19 cellular contexts compared by ENCODE assay signal in the genomic region with DNA sequence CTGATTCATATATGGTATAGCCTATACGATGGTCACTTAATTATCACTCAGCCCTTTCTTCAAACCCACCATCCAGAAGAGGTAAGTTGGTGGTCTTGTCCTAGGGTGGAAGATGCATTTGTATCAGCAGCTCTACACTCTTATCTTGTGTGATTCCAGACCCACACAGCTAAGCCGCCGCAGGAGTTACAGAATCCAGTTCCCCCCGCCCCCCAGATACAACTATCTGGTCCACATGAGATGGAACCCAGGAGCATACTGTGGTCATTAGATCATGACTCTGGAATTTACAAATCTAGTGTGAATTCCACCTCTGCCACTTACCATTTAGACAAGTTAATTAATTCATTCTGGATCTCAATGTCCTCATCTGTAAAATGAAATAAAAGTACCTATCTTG.
A peak's percentile ranks its signal among the peaks of the same experiment; 100 is the strongest.
DNase-seq lines count a peak whose midpoint lies in the region; FAIRE-seq and TF ChIP-seq lines count a peak whose summit lies in the region.
"Had no signal": no experiment of that assay in that cellular context is flagged by ENCODE, and none has a peak within 500 bp of the region (broad histone marks: within the 10 kb centered on the region; RNA-seq: fewer than 3 reads in every experiment).

No MANE protein-coding gene starts in this region.

- no peak overlapping the region for H3K4me3 ChIP-seq in OCI-LY3 (ENCODE audit: low read length)
- H3K4me3 ChIP-seq: A549 had no signal

- TF ChIP-seq CTCF in OCI-LY3 (IDR thresholded peaks at IDR 0.05; ENCODE audit: low read depth, low read length) = no peak

- H4K20me1 ChIP-seq in OCI-LY3 (ENCODE audit: insufficient read depth, low read length) = no peaks in the 10 kb centered on the region

- H3K27ac ChIP-seq in OCI-LY3 (ENCODE audit: low read length) = peak overlapping the region; percentile 47
- H3K27ac ChIP-seq: A549, C4-2B had no signal

- no peaks in the 10 kb centered on the region for H3K79me2 ChIP-seq in OCI-LY3 (ENCODE audit: low read length)

- peak overlapping the region; percentile 46 for H3K4me2 ChIP-seq in OCI-LY3 (ENCODE audit: low read length)
- H3K4me2 ChIP-seq: A549 had no signal

- peaks cover 66% of the 10 kb centered on the region for H3K4me1 ChIP-seq in OCI-LY3 (ENCODE audit: low read length)
- H3K4me1 ChIP-seq: A549, BE2C had no signal

- no peak overlapping the region for H2AFZ ChIP-seq in OCI-LY3 (ENCODE audit: low read depth, low read length)

- DNase-seq in astrocyte of the hippocampus (ENCODE audit: low read depth, low spot score) = peak; percentile 12
- DNase-seq in myocyte (ENCODE audit: low read depth) = peak; percentile 8
- DNase-seq in urothelium cell line (ENCODE audit: low spot score) = peak; percentile 48
- DNase-seq in stimulated activated CD8-positive, alpha-beta memory T cell treated with anti-CD3 and anti-CD28 coated beads, Interleukin-4, amount 100 ng/mL, for 48 hours = no peak
- no peak for DNase-seq in OCI-M2 (lab: John Stamatoyannopoulos, UW; ENCODE audit: unreplicated experiment)
- no peak for DNase-seq in NCI-H1930 (lab: John Stamatoyannopoulos, UW)
- DNase-seq: BE2C; CD4-positive, alpha-beta memory T cell; DMS79; EL; GDM1; HCEC 1CT; HFFc6 had no signal

- H3K27me3 ChIP-seq in OCI-LY3 (ENCODE audit: low read depth, low read length) = no peaks in the 10 kb centered on the region
- H3K27me3 ChIP-seq: BE2C had no signal

- H3K36me3 ChIP-seq in OCI-LY3 (replicated peaks; ENCODE audit: low read depth, low read length) = no peaks in the 10 kb centered on the region
- H3K36me3 ChIP-seq: BE2C had no signal

- FAIRE-seq in urothelium cell line (lab: Jason Lieb, UNC) = peak; percentile 59
- FAIRE-seq: A549, GM19239, H1, HTR-8/SVneo had no signal

- peak overlapping the region; percentile 9; the same call in 1 of the 2 replicates for H3K9ac ChIP-seq in OCI-LY3 (ENCODE audit: low read length)

- no peaks in the 10 kb centered on the region for H3K9me3 ChIP-seq in OCI-LY3 (ENCODE audit: insufficient read depth, low read length)
- H3K9me3 ChIP-seq: A549, BE2C had no signal

Comparison
In these comparisons a context has a peak if more than half of its experiments do, and no peak if none do; other contexts are left out.
1. DNase-seq: peak in astrocyte of the hippocampus (single experiment), myocyte (single experiment) and urothelium cell line (single experiment); none in stimulated activated CD8-positive, alpha-beta memory T cell treated with anti-CD3 and anti-CD28 coated beads, Interleukin-4, amount 100 ng/mL, for 48 hours (single experiment), OCI-M2 (single experiment) and NCI-H1930 (0 of 2).